13 cellular contexts compared by ENCODE assay signal in the genomic region with DNA sequence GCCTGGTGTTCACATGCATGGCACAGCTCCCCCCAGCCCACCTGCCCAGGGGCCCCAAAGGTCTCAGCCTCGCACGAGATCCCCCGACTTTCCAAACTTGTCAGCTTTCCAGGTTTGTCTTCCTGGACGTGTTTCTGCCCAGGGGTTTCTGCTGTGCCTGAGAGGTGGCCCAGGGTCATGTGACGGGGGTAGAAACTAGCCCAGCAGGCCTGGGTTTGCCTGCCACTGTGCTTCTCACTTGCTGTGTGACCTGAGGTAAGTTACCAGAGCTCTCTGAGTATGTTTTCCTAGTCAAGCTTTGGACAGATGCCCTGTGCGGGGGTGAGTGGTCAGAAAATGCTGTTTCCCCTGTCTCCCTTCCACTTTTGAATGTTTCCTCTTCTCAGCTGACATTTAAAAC. TPM values are rescaled to one million over a fixed set of nuclear protein-coding genes. Genes with fewer than 3 reads are reported as not detected.
DNase-seq lines count a peak whose midpoint lies in the region; ATAC-seq and TF ChIP-seq lines count a peak whose summit lies in the region.
"Had no signal": no experiment of that assay in that cellular context is flagged by ENCODE, and none has a peak within 500 bp of the region (broad histone marks: within the 10 kb centered on the region; RNA-seq: fewer than 3 reads in every experiment).

No MANE protein-coding gene starts in this region.

- H3K4me1 Mint-ChIP-seq in stimulated activated naive CD8-positive, alpha-beta T cell treated with anti-CD3 and anti-CD28 coated beads, Interleukin-15, amount 100 ng/mL, for 72 hours = peaks cover 37% of the 10 kb centered on the region
- H3K4me1 Mint-ChIP-seq in activated T-helper 17 cell treated with anti-CD3 and anti-CD28 coated beads, Interleukin-2, amount 50 U/mL, for 72 hours = peaks cover 8% of the 10 kb centered on the region
- peaks cover 8% of the 10 kb centered on the region for H3K4me1 Mint-ChIP-seq in mesothelial cell of epicardium
- H3K4me1 Mint-ChIP-seq: CD4-positive, CD25-positive, alpha-beta regulatory T cell had no signal

- TF ChIP-seq CTCF in mesothelial cell of epicardium (IDR thresholded peaks at IDR 0.05; ENCODE audit: unreplicated experiment) = no peak
- TF ChIP-seq CTCF in ascending aorta (IDR thresholded peaks at IDR 0.05) = no peak

- no peaks in the 10 kb centered on the region for H3K27me3 ChIP-seq in ascending aorta

- H3K4me3 Mint-ChIP-seq in stimulated activated naive CD8-positive, alpha-beta T cell treated with anti-CD3 and anti-CD28 coated beads, Interleukin-15, amount 100 ng/mL, for 72 hours = peak overlapping the region; percentile 53 to 78
- peak overlapping the region; percentile 12 for H3K4me3 Mint-ChIP-seq in activated T-helper 17 cell treated with anti-CD3 and anti-CD28 coated beads, Interleukin-2, amount 50 U/mL, for 72 hours
- no peak overlapping the region for H3K4me3 Mint-ChIP-seq in mesothelial cell of epicardium
- H3K4me3 Mint-ChIP-seq: CD4-positive, CD25-positive, alpha-beta regulatory T cell had no signal

- DNase-seq in stimulated activated naive CD8-positive, alpha-beta T cell treated with anti-CD3 and anti-CD28 coated beads, Interleukin-15, amount 100 ng/mL, for 72 hours = no peak
- no peak for DNase-seq in stimulated activated naive CD8-positive, alpha-beta T cell treated with anti-CD3 and anti-CD28 coated beads, Interleukin-15, Interleukin-2, amounts not matched to agents 100 U/mL and 50 U/mL, for 24 hours
- DNase-seq in mesothelial cell of epicardium (ENCODE audit: low spot score in 2 of 2, unreplicated experiment in 2 of 2) (no peak), ascending aorta (ENCODE audit: low spot score in 2 of 2) (no peak), DMS114 treated with DMSO at 0.1 percent for 48 hours (lab: John Stamatoyannopoulos, UW; ENCODE audit: unreplicated experiment) (no peak)
- DNase-seq: AML-193; CD4-positive, CD25-positive, alpha-beta regulatory T cell; NCI-H1436 had no signal

- no peaks in the 10 kb centered on the region for H3K9me3 Mint-ChIP-seq in stimulated activated naive CD8-positive, alpha-beta T cell treated with anti-CD3 and anti-CD28 coated beads, Interleukin-15, amount 100 ng/mL, for 72 hours
- no peaks in the 10 kb centered on the region for H3K9me3 Mint-ChIP-seq in activated T-helper 17 cell treated with anti-CD3 and anti-CD28 coated beads, Interleukin-2, amount 50 U/mL, for 72 hours
- H3K9me3 Mint-ChIP-seq in mesothelial cell of epicardium = no peaks in the 10 kb centered on the region
- H3K9me3 Mint-ChIP-seq: CD4-positive, CD25-positive, alpha-beta regulatory T cell; IgD-negative memory B cell had no signal

- no peaks in the 10 kb centered on the region for H3K9me3 ChIP-seq in ascending aorta

- H3K27ac ChIP-seq in ascending aorta = no peak overlapping the region

- ATAC-seq in stimulated activated naive CD8-positive, alpha-beta T cell treated with anti-CD3 and anti-CD28 coated beads, Interleukin-15, amount 100 ng/mL, for 72 hours = no peak
- no peak for ATAC-seq in stimulated activated naive CD8-positive, alpha-beta T cell treated with anti-CD3 and anti-CD28 coated beads, Interleukin-15, Interleukin-2, amounts not matched to agents 100 U/mL and 50 U/mL, for 24 hours
- ATAC-seq in activated T-helper 17 cell treated with anti-CD3 and anti-CD28 coated beads, Interleukin-2, amount 50 U/mL, for 72 hours (replicated peaks) = no peak
- ATAC-seq in GM18520 (IDR thresholded peaks at IDR 0.05; ENCODE audit: unreplicated experiment) = no peak
- ATAC-seq in HG02852 (IDR thresholded peaks at IDR 0.05; ENCODE audit: unreplicated experiment) = no peak

- H3K4me1 ChIP-seq in ascending aorta = no peaks in the 10 kb centered on the region

- H3K36me3 Mint-ChIP-seq in activated T-helper 17 cell treated with anti-CD3 and anti-CD28 coated beads, Interleukin-2, amount 50 U/mL, for 72 hours (ENCODE audit: low read depth) = no peaks in the 10 kb centered on the region
- H3K36me3 Mint-ChIP-seq in mesothelial cell of epicardium = no peaks in the 10 kb centered on the region
- H3K36me3 Mint-ChIP-seq: CD4-positive, CD25-positive, alpha-beta regulatory T cell; IgD-negative memory B cell had no signal

- H3K4me3 ChIP-seq in ascending aorta = no peak overlapping the region

- intact Hi-C loops in ascending aorta (cut with DNase I) = no loop called here

- no peaks in the 10 kb centered on the region for H3K36me3 ChIP-seq in ascending aorta

- H3K27ac Mint-ChIP-seq in stimulated activated naive CD8-positive, alpha-beta T cell treated with anti-CD3 and anti-CD28 coated beads, Interleukin-15, amount 100 ng/mL, for 72 hours = peak overlapping the region in 1 of 2 donors; percentile 78
- H3K27ac Mint-ChIP-seq in activated T-helper 17 cell treated with anti-CD3 and anti-CD28 coated beads, Interleukin-2, amount 50 U/mL, for 72 hours = no peak overlapping the region
- H3K27ac Mint-ChIP-seq in mesothelial cell of epicardium = peak overlapping the region; percentile 70
- H3K27ac Mint-ChIP-seq: CD4-positive, CD25-positive, alpha-beta regulatory T cell; IgD-negative memory B cell had no signal

- H3K27me3 Mint-ChIP-seq in stimulated activated naive CD8-positive, alpha-beta T cell treated with anti-CD3 and anti-CD28 coated beads, Interleukin-15, amount 100 ng/mL, for 72 hours = peaks cover 71% of the 10 kb centered on the region
- peaks cover 24% of the 10 kb centered on the region for H3K27me3 Mint-ChIP-seq in activated T-helper 17 cell treated with anti-CD3 and anti-CD28 coated beads, Interleukin-2, amount 50 U/mL, for 72 hours
- peaks cover 35% of the 10 kb centered on the region for H3K27me3 Mint-ChIP-seq in mesothelial cell of epicardium (ENCODE audit: low read depth)

RNA-seq across cellular contexts. Expression of gene SHISAL1, which starts 38.3 kb away (rescaled TPM):
- total RNA-seq in activated T-helper 17 cell treated with anti-CD3 and anti-CD28 coated beads, Interleukin-2, amount 50 U/mL, for 72 hours = not detected
- total RNA-seq in mesothelial cell of epicardium = 0.58 to 0.72 TPM (median 0.62 TPM) in 3 replicates
- 1.6 TPM for total RNA-seq in ascending aorta
- total RNA-seq: Calu3; CD4-positive, CD25-positive, alpha-beta regulatory T cell had no signal
